In the genomic region with DNA sequence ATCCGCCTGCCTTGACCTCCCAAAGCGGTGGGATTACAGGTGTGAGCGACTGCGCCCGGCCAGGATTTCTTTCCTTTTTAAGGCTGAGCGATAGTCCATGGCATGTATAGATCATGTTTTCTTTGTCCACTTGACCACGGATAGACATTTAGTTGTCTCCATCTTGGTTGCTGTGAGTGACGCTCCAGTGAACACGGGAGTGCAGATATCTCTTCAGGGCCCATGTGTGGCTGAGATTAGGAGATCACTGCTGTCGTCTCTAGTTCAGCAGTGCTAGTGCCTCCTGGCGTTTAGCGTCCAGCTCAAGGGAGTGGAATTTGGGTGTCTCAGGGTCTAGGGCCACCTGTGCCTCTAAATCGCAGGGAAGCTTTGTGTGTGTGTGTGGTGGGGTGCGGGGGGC, we compare ENCODE assay signal across 1 cellular context.
TF ChIP-seq lines count a peak whose summit lies in the region.

No MANE protein-coding gene starts in this region.

TF ChIP-seq in GM23338, 12 proteins besides CTCF, POLR2A, EP300 and RAD21 (continued from another document):
- TF ChIP-seq ZNF114 (CRISPR knock-in tag; IDR thresholded peaks at IDR 0.05): no peak
- TF ChIP-seq EZH2 (IDR thresholded peaks at IDR 0.05; ENCODE audit: low read depth, unreplicated experiment): no peak
- no peak for TF ChIP-seq EZH2phosphoT487 (IDR thresholded peaks at IDR 0.05; ENCODE audit: unreplicated experiment)
- TF ChIP-seq, protein P1, sequence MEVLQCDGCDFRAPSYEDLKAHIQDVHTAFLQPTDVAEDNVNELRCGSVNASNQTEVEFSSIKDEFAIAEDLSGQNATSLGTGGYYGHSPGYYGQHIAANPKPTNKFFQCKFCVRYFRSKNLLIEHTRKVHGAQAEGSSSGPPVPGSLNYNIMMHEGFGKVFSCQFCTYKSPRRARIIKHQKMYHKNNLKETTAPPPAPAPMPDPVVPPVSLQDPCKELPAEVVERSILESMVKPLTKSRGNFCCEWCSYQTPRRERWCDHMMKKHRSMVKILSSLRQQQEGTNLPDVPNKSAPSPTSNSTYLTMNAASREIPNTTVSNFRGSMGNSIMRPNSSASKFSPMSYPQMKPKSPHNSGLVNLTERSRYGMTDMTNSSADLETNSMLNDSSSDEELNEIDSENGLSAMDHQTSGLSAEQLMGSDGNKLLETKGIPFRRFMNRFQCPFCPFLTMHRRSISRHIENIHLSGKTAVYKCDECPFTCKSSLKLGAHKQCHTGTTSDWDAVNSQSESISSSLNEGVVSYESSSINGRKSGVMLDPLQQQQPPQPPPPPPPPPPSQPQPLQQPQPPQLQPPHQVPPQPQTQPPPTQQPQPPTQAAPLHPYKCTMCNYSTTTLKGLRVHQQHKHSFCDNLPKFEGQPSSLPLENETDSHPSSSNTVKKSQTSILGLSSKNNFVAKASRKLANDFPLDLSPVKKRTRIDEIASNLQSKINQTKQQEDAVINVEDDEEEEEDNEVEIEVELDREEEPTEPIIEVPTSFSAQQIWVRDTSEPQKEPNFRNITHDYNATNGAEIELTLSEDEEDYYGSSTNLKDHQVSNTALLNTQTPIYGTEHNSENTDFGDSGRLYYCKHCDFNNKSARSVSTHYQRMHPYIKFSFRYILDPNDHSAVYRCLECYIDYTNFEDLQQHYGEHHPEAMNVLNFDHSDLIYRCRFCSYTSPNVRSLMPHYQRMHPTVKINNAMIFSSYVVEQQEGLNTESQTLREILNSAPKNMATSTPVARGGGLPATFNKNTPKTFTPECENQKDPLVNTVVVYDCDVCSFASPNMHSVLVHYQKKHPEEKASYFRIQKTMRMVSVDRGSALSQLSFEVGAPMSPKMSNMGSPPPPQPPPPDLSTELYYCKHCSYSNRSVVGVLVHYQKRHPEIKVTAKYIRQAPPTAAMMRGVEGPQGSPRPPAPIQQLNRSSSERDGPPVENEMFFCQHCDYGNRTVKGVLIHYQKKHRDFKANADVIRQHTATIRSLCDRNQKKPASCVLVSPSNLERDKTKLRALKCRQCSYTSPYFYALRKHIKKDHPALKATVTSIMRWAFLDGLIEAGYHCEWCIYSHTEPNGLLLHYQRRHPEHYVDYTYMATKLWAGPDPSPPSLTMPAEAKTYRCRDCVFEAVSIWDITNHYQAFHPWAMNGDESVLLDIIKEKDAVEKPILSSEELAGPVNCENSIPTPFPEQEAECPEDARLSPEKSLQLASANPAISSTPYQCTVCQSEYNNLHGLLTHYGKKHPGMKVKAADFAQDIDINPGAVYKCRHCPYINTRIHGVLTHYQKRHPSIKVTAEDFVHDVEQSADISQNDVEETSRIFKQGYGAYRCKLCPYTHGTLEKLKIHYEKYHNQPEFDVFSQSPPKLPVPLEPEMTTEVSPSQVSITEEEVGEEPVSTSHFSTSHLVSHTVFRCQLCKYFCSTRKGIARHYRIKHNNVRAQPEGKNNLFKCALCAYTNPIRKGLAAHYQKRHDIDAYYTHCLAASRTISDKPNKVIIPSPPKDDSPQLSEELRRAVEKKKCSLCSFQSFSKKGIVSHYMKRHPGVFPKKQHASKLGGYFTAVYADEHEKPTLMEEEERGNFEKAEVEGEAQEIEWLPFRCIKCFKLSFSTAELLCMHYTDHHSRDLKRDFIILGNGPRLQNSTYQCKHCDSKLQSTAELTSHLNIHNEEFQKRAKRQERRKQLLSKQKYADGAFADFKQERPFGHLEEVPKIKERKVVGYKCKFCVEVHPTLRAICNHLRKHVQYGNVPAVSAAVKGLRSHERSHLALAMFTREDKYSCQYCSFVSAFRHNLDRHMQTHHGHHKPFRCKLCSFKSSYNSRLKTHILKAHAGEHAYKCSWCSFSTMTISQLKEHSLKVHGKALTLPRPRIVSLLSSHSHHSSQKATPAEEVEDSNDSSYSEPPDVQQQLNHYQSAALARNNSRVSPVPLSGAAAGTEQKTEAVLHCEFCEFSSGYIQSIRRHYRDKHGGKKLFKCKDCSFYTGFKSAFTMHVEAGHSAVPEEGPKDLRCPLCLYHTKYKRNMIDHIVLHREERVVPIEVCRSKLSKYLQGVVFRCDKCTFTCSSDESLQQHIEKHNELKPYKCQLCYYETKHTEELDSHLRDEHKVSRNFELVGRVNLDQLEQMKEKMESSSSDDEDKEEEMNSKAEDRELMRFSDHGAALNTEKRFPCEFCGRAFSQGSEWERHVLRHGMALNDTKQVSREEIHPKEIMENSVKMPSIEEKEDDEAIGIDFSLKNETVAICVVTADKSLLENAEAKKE (CRISPR knock-in tag; IDR thresholded peaks at IDR 0.05): no peak
- TF ChIP-seq NANOG (IDR thresholded peaks at IDR 0.05; ENCODE audit: borderline replicate concordance): no peak
- TF ChIP-seq CREB1 (CRISPR knock-in tag; IDR thresholded peaks at IDR 0.05; ENCODE audit: low read depth): no peak
